Comparison of ENCODE assay signal across 8 cellular contexts in genomic region chr6:28141500-28142329, GRCh38.
DNase-seq lines count a peak whose midpoint lies in the region; ATAC-seq and TF ChIP-seq lines count a peak whose summit lies in the region.

ZKSCAN8 (plus strand) TSS chr6:28141883; CDS start chr6:28148408, 6,525 bp downstream.

- TF ChIP-seq RAD21 in Ishikawa (IDR thresholded peaks at IDR 0.05; ENCODE audit: low read depth) = no peak

- no peak for TF ChIP-seq CTCF in epithelial cell of esophagus (IDR thresholded peaks at IDR 0.05; ENCODE audit: insufficient read depth, low read depth, low read length, missing control alignments)

- DNase-seq in DMS114 treated with DMSO at 0.1 percent for 48 hours (lab: John Stamatoyannopoulos, UW; ENCODE audit: unreplicated experiment) (peak; percentile 95), OCI-M1 (lab: John Stamatoyannopoulos, UW) (peak; percentile 98), activated T-cell treated with anti-CD3 and anti-CD28 coated beads for 24 hours (ENCODE audit: low read depth) (peak; percentile 76), epithelial cell of esophagus (ENCODE audit: low read depth) (peak; percentile 86), middle frontal gyrus (ENCODE audit: extremely low spot score, low spot score) (peak; percentile 73)
- peak; percentile 41 to 50 for DNase-seq in stimulated activated CD8-positive, alpha-beta memory T cell treated with anti-CD3 and anti-CD28 coated beads, Interleukin-4, amount 100 ng/mL, for 4 hours (ENCODE audit: low read depth in 2 of 2, low spot score in 1 of 2)

- peak within 1 kb of the TSS; percentile 89 for H3K4me3 ChIP-seq in epithelial cell of esophagus (ENCODE audit: low read length)

- ATAC-seq in GM21576 (IDR thresholded peaks at IDR 0.05; ENCODE audit: unreplicated experiment) = peak; percentile 77

- no peak; the same call in 1 of the 2 replicates for TF ChIP-seq EP300 in Ishikawa (IDR thresholded peaks at IDR 0.05; ENCODE audit: borderline replicate concordance)

TF ChIP-seq in Ishikawa, 13 proteins besides CTCF, POLR2A, EP300 and RAD21:
- TF ChIP-seq TEAD4 (IDR thresholded peaks at IDR 0.05) (no peak), EGR1 (IDR thresholded peaks at IDR 0.05) (no peak), REST (IDR thresholded peaks at IDR 0.05; ENCODE audit: low read depth) (no peak), CEBPB (IDR thresholded peaks at IDR 0.05) (no peak), NFIC (IDR thresholded peaks at IDR 0.05) (no peak), CREB1 (IDR thresholded peaks at IDR 0.05; ENCODE audit: low read depth) (no peak), USF1 (IDR thresholded peaks at IDR 0.05) (peak; percentile 23; the same call in 1 of the 2 replicates), TCF12 (IDR thresholded peaks at IDR 0.05; ENCODE audit: low read depth) (no peak; the same call in 1 of the 2 replicates), ZBTB7A (IDR thresholded peaks at IDR 0.05; ENCODE audit: low read depth) (peak; percentile 79), YY1 (IDR thresholded peaks at IDR 0.05; ENCODE audit: low read depth) (peak; percentile 68; the same call in 1 of the 2 replicates), MAX (IDR thresholded peaks at IDR 0.05) (peak; percentile 84), FOXM1 (IDR thresholded peaks at IDR 0.05; ENCODE audit: borderline replicate concordance, low read depth) (peak; percentile 30; the same call in 1 of the 2 replicates), TAF1 (IDR thresholded peaks at IDR 0.05; ENCODE audit: low read depth) (peak; percentile 86)

Comparison
In these comparisons a context has a peak if more than half of its experiments do, and no peak if none do; other contexts are left out.
1. Peak in every context shown above with its lines: DNase-seq, ATAC-seq and H3K4me3 ChIP-seq.
2. DNase-seq: peak in every context shown above with its lines; median percentile 98 in OCI-M1; 95 in DMS114 treated with DMSO at 0.1 percent for 48 hours; 86 in epithelial cell of esophagus; 76 in activated T-cell treated with anti-CD3 and anti-CD28 coated beads for 24 hours; 73 in middle frontal gyrus; 46 in stimulated activated CD8-positive, alpha-beta memory T cell treated with anti-CD3 and anti-CD28 coated beads, Interleukin-4, amount 100 ng/mL, for 4 hours.